26 cellular contexts compared by ENCODE assay signal in genomic region chr9:110949081-110949480, GRCh38.
DNase-seq lines count a peak whose midpoint lies in the region; ATAC-seq and TF ChIP-seq lines count a peak whose summit lies in the region.
"Had no signal": no experiment of that assay in that cellular context is flagged by ENCODE, and none has a peak within 500 bp of the region (broad histone marks: within the 10 kb centered on the region; RNA-seq: fewer than 3 reads in every experiment).

No MANE protein-coding gene starts in this region.

- peaks cover 2% of the 10 kb centered on the region for H3K27me3 Mint-ChIP-seq in HFFc6 (ENCODE audit: insufficient read depth)

- H3K4me1 ChIP-seq in ACC112 (ENCODE audit: control insufficient read depth, insufficient read depth, low read length, unreplicated experiment), result peaks cover 45% of the 10 kb centered on the region
- peaks cover 44% of the 10 kb centered on the region for H3K4me1 ChIP-seq in skeletal muscle satellite cell (ENCODE audit: control insufficient read depth, insufficient read depth, low read length)
- no peaks in the 10 kb centered on the region for H3K4me1 ChIP-seq in heart right ventricle
- H3K4me1 ChIP-seq: Caco-2 had no signal

- H3K79me2 ChIP-seq in ACC112 (ENCODE audit: control insufficient read depth, insufficient read depth, low read length, unreplicated experiment), result peaks cover 86% of the 10 kb centered on the region

- H2AFZ ChIP-seq in ACC112 (ENCODE audit: low read length, unreplicated experiment), result no peak overlapping the region

- TF ChIP-seq CTCF in HFFc6 (IDR thresholded peaks at IDR 0.05) (no peak), heart right ventricle (IDR thresholded peaks at IDR 0.05) (no peak)

- H3K4me3 Mint-ChIP-seq in HFFc6, result peak overlapping the region; percentile 54; the same call in 1 of the 2 replicates
- H3K4me3 Mint-ChIP-seq: B cell; CD8-positive, alpha-beta T cell had no signal

- H3K27ac Mint-ChIP-seq in HFFc6, result peak overlapping the region; percentile 88
- H3K27ac Mint-ChIP-seq: B cell; CD8-positive, alpha-beta T cell had no signal

- intact Hi-C loops in heart right ventricle (cut with DNase I), result no loop called here

- ATAC-seq in GM21360 (IDR thresholded peaks at IDR 0.05; ENCODE audit: unreplicated experiment) (no peak), heart right ventricle (no peak)
- ATAC-seq: CD8-positive, alpha-beta T cell; GM12878; HepG2; K562; Right ventricle myocardium inferior had no signal

- no peak for DNase-seq in HFFc6
- DNase-seq in amniotic epithelial cell (ENCODE audit: low read depth), result peak; percentile 59
- no peak for DNase-seq in ACHN
- no peak for DNase-seq in heart right ventricle
- DNase-seq: 8988T; Caco-2; CD8-positive, alpha-beta T cell; GDM1; H7; MV-4-11; NCI-H1105; NCI-H146; NCI-H1930; NCI-H2107; NCI-H524 treated with DMSO at 0.1 percent for 48 hours; NCI-H774; SJCRH30 had no signal

- WGBS in heart right ventricle, 2 donors, result 50 to 64% methylated on average over 4 of the region's 4 CpGs

- H3K36me3 ChIP-seq in ACC112 (ENCODE audit: insufficient read depth, low read length), result peaks cover 18% of the 10 kb centered on the region
- peaks cover 39% of the 10 kb centered on the region for H3K36me3 ChIP-seq in skeletal muscle satellite cell (ENCODE audit: insufficient read depth, low read length)
- no peaks in the 10 kb centered on the region for H3K36me3 ChIP-seq in heart right ventricle
- H3K36me3 ChIP-seq: SJCRH30 had no signal

- no peak overlapping the region for H3K9ac ChIP-seq in skeletal muscle satellite cell (ENCODE audit: low read depth, low read length)

- H3K4me2 ChIP-seq in skeletal muscle satellite cell (ENCODE audit: low read length), result peak overlapping the region; percentile 1

- in situ Hi-C loops in ACHN (cut with HindIII; ENCODE audit: low pct_ligation_motif_present, low pct_unique_long_range_greater_than_20kb, low sequenced_read_pairs), result no loop called here

- H3K27me3 ChIP-seq in ACC112 (ENCODE audit: insufficient read depth, low read length) (no peaks in the 10 kb centered on the region), skeletal muscle satellite cell (ENCODE audit: control insufficient read depth, insufficient read depth, low read length) (no peaks in the 10 kb centered on the region), heart right ventricle (peaks cover 0 to 38% (median 0%) of the 10 kb centered on the region in 7 donors)
- H3K27me3 ChIP-seq: SJCRH30 had no signal

- H3K36me3 Mint-ChIP-seq in HFFc6 (ENCODE audit: low read depth), result peaks cover 67% of the 10 kb centered on the region
- H3K36me3 Mint-ChIP-seq: CD8-positive, alpha-beta T cell had no signal

- H3K9me3 ChIP-seq in skeletal muscle satellite cell (replicated peaks; ENCODE audit: low read length), result no peaks in the 10 kb centered on the region
- H3K9me3 ChIP-seq in heart right ventricle, result peaks cover 0 to 10% (median 4%) of the 10 kb centered on the region in 11 donors
- H3K9me3 ChIP-seq: SJCRH30 had no signal

- H3K27ac ChIP-seq in ACC112 (ENCODE audit: low read depth, low read length) (peak overlapping the region; percentile 66), heart right ventricle (no peak overlapping the region)
- H3K27ac ChIP-seq: C4-2B had no signal

- H3K4me1 Mint-ChIP-seq in HFFc6 (ENCODE audit: low read depth), result peaks cover 97% of the 10 kb centered on the region
- H3K4me1 Mint-ChIP-seq: B cell had no signal

- H3K9me3 Mint-ChIP-seq in HFFc6, result peaks cover 8% of the 10 kb centered on the region

- H3K4me3 ChIP-seq in ACC112 (ENCODE audit: low read depth, low read length) (no peak overlapping the region), skeletal muscle satellite cell (ENCODE audit: low read length) (no peak overlapping the region), heart right ventricle (no peak overlapping the region)
- H3K4me3 ChIP-seq: GM12878, K562, SJCRH30 had no signal
